In genomic region chr1:155859234-155859829, GRCh38 we compare ENCODE assay signal across 8 cellular contexts. TPM values are rescaled to one million over a fixed set of nuclear protein-coding genes. Genes with fewer than 3 reads are reported as not detected.
A peak's percentile ranks its signal among the peaks of the same experiment; 100 is the strongest.
DNase-seq lines count a peak whose midpoint lies in the region; ATAC-seq and TF ChIP-seq lines count a peak whose summit lies in the region.

Gene SYT11, plus strand, starts transcription at chr1:155859567. Its CDS starts 195 bp downstream, at chr1:155859762.

- peak; percentile 83 for DNase-seq in NCI-H2029 treated with DMSO at 0.1 percent for 48 hours (lab: John Stamatoyannopoulos, UW)
- peak; percentile 86 for DNase-seq in T-helper 22 cell (ENCODE audit: low read depth)
- peak; percentile 85 to 98 for DNase-seq in ascending aorta (ENCODE audit: low spot score in 2 of 2)
- peak; percentile 96 for DNase-seq in left ventricle myocardium superior
- peak; percentile 82 for DNase-seq in progenitor cell of endocrine pancreas (ENCODE audit: low spot score, unreplicated experiment)
- peak; percentile 97 for DNase-seq in ureter (ENCODE audit: low spot score)

- no peaks in the 10 kb centered on the region for H3K27me3 ChIP-seq in ascending aorta

- H3K4me3 ChIP-seq in ascending aorta = peak within 1 kb of the TSS; percentile 58 to 68

- peak in 1 of 3 experiments; percentile 8 for TF ChIP-seq CTCF in ascending aorta (IDR thresholded peaks at IDR 0.05)
- no peak for TF ChIP-seq CTCF in progenitor cell of endocrine pancreas (IDR thresholded peaks at IDR 0.05; ENCODE audit: unreplicated experiment)

- peak within 1 kb of the TSS; percentile 89 for H3K27ac Mint-ChIP-seq in progenitor cell of endocrine pancreas

- H3K9me3 Mint-ChIP-seq in progenitor cell of endocrine pancreas (ENCODE audit: low read depth) = no peaks in the 10 kb centered on the region

- H3K9me3 ChIP-seq in ascending aorta = no peaks in the 10 kb centered on the region

- H3K4me3 Mint-ChIP-seq in progenitor cell of endocrine pancreas (ENCODE audit: low read depth) = peak within 1 kb of the TSS; percentile 76

- peaks cover 9% of the 10 kb centered on the region for H3K4me1 Mint-ChIP-seq in progenitor cell of endocrine pancreas (ENCODE audit: low read depth)

- peaks cover 22% of the 10 kb centered on the region for H3K27me3 Mint-ChIP-seq in progenitor cell of endocrine pancreas

- H3K36me3 ChIP-seq in ascending aorta = peaks cover 4 to 5% of the 10 kb centered on the region in 2 donors

- peak within 1 kb of the TSS; percentile 96 to 98 for H3K27ac ChIP-seq in ascending aorta

- H3K4me1 ChIP-seq in ascending aorta = peaks cover 8 to 26% of the 10 kb centered on the region in 2 donors

- intact Hi-C loops in ascending aorta (cut with DNase I) = no loop called here
- intact Hi-C loops in left ventricle myocardium superior (cut with micrococcal nuclease) = no loop called here

- peaks cover 6% of the 10 kb centered on the region for H3K36me3 Mint-ChIP-seq in progenitor cell of endocrine pancreas (ENCODE audit: insufficient read depth)

- ATAC-seq in GM18502 (IDR thresholded peaks at IDR 0.05; ENCODE audit: poor library complexity, unreplicated experiment) (peak; percentile 74), HG02973 (IDR thresholded peaks at IDR 0.05; ENCODE audit: unreplicated experiment) (peak; percentile 62), left ventricle myocardium superior (peak; percentile 91)

RNA-seq across cellular contexts. Expression of gene SYT11, which starts in this region (rescaled TPM):
- total RNA-seq in ascending aorta (17.7 TPM), left ventricle myocardium superior (6.6 TPM), progenitor cell of endocrine pancreas (1.7 and 2.0 TPM in 2 replicates), ureter (11.3 TPM)

Comparison
In these comparisons a context has a peak if more than half of its experiments do, and no peak if none do; other contexts are left out.
1. Peak in every context shown above with its lines: DNase-seq, ATAC-seq, H3K4me3 ChIP-seq and H3K27ac ChIP-seq.